Comparison of ENCODE assay signal across 6 cellular contexts in genomic region chr15:26244782-26245181, GRCh38.
DNase-seq lines count a peak whose midpoint lies in the region; ATAC-seq, FAIRE-seq and TF ChIP-seq lines count a peak whose summit lies in the region.
"Not testable (repeated sequence)": the region's sequence is repeated elsewhere in the genome, so short reads cannot be mapped to it uniquely, and the experiment has no call there.

No MANE protein-coding gene starts in this region.

- H3K79me2 ChIP-seq in GM23338 (replicated peaks; ENCODE audit: insufficient read depth); H9 (ENCODE audit: insufficient read depth, low read length); K562 (ENCODE audit: control insufficient read depth, insufficient read depth, low read length); HepG2 (ENCODE audit: insufficient read depth, low read length): not testable (repeated sequence)

- not testable (repeated sequence) for H3K18ac ChIP-seq in H9 (ENCODE audit: insufficient read length, low read depth, low read length); IMR-90 (ENCODE audit: low read depth, low read length)

- not testable (repeated sequence) for H3K23ac ChIP-seq in H9 (ENCODE audit: insufficient read length, low read depth, low read length); IMR-90 (ENCODE audit: low read depth, low read length)

- intact Hi-C loops in IMR-90 (cut with micrococcal nuclease); K562 (cut with micrococcal nuclease); HepG2 (cut with micrococcal nuclease; ENCODE audit: unreplicated experiment): not testable (repeated sequence)

- no CpG with 5 or more reads among the region's 11 CpGs for WGBS in H9 (ENCODE audit: extremely low coverage, insufficient read length, low lambda C conversion rate)
- WGBS in IMR-90 (ENCODE audit: extremely low coverage in 2 of 2, insufficient read length in 1 of 2), 2 experiments, result no CpG with 5 or more reads among the region's 11 CpGs
- 3% methylated on average over 11 of the region's 11 CpGs for WGBS in K562 (ENCODE audit: insufficient coverage, low coverage, missing lambda C conversion rate)
- 35% methylated on average over 11 of the region's 11 CpGs for WGBS in HepG2 (ENCODE audit: low lambda C conversion rate)

- H2AFZ ChIP-seq in GM23338; H9 (ENCODE audit: low read length); IMR-90 (replicated peaks; ENCODE audit: low read length, poor library complexity); K562 (ENCODE audit: low read depth, low read length); HepG2 (ENCODE audit: low read length): not testable (repeated sequence)

- H3K36me3 Mint-ChIP-seq in GM23338 (ENCODE audit: low read depth), result peaks cover 19% of the 10 kb centered on the region
- H3K36me3 Mint-ChIP-seq in H9 (ENCODE audit: insufficient read depth in 1 of 3, low read depth in 3 of 3), result peaks cover 0 to 16% (median 7%) of the 10 kb centered on the region in 3 experiments; a peak in 5 of 7 replicates
- H3K36me3 Mint-ChIP-seq in activated naive CD8-positive, alpha-beta T cell treated with anti-CD3 and anti-CD28 coated beads, Interleukin-2, amount 10 ng/mL, durations not matched to agents 7 days and 5 days, result not testable (repeated sequence)

- H4K20me1 ChIP-seq in GM23338 (replicated peaks; ENCODE audit: insufficient read depth); H9 (ENCODE audit: control insufficient read depth, insufficient read depth, insufficient read length); IMR-90 (ENCODE audit: insufficient read depth, low read length); K562 (replicated peaks; ENCODE audit: control insufficient read depth, insufficient read depth, low read length); HepG2 (ENCODE audit: insufficient read depth, low read length): not testable (repeated sequence)

- H3K4me1 Mint-ChIP-seq in GM23338 (peaks cover 22% of the 10 kb centered on the region), H9 (peaks cover 31 to 44% of the 10 kb centered on the region in 2 experiments)
- not testable (repeated sequence) for H3K4me1 Mint-ChIP-seq in activated naive CD8-positive, alpha-beta T cell treated with anti-CD3 and anti-CD28 coated beads, Interleukin-2, amount 10 ng/mL, durations not matched to agents 7 days and 5 days

- not testable (repeated sequence) for H2BK20ac ChIP-seq in H9 (ENCODE audit: low read depth, low read length, poor library complexity, severe bottlenecking); IMR-90 (ENCODE audit: low read depth, low read length)

- TF ChIP-seq POLR2A in IMR-90 (IDR thresholded peaks at IDR 0.05; ENCODE audit: low read depth, low read length); K562 (conservative IDR thresholded peaks at IDR 0.05); HepG2 (IDR thresholded peaks at IDR 0.05; ENCODE audit: insufficient read depth in 1 of 2, low read depth in 2 of 2, low read length in 2 of 2): not testable (repeated sequence)

- H3T11ph ChIP-seq in H9 (ENCODE audit: low read length), result not testable (repeated sequence)

- TF ChIP-seq EP300 in K562 (IDR thresholded peaks at IDR 0.05; ENCODE audit: low read length); HepG2 (IDR thresholded peaks at IDR 0.05; ENCODE audit: low read depth in 2 of 2, low read length in 2 of 2); HepG2 (CRISPR knock-in tag; IDR thresholded peaks at IDR 0.05; ENCODE audit: borderline replicate concordance): not testable (repeated sequence)

- H3K27ac ChIP-seq in GM23338 (ENCODE audit: low read depth), result 0 out of 2 replicates have a peak overlapping the region, but pooled peaks have one; percentile 48
- H3K27ac ChIP-seq in H9 (ENCODE audit: insufficient read length, low read depth, low read length); IMR-90 (ENCODE audit: insufficient read depth, low read length); K562 (ENCODE audit: extremely low read depth, low read depth, low read length); HepG2 (ENCODE audit: extremely low read length, insufficient read depth, low read length): not testable (repeated sequence)

- dilution Hi-C loops in IMR-90 (cut with HindIII; ENCODE audit: low sequenced_read_pairs, unreplicated experiment), result not testable (repeated sequence)

- H2BK120ac ChIP-seq in H9 (ENCODE audit: low read depth, low read length, poor library complexity, severe bottlenecking); IMR-90 (ENCODE audit: low read depth, low read length): not testable (repeated sequence)

- not testable (repeated sequence) for H3K36me3 ChIP-seq in GM23338 (ENCODE audit: insufficient read depth); IMR-90 (ENCODE audit: control insufficient read depth, insufficient read depth, low read length); K562 (ENCODE audit: control insufficient read depth, insufficient read depth, low read length); HepG2 (replicated peaks in 1 of 2; ENCODE audit: control insufficient read depth in 1 of 2, insufficient read depth in 2 of 2, low read length in 2 of 2)

- H4K91ac ChIP-seq in H9 (ENCODE audit: insufficient read length, low read depth, low read length); IMR-90 (ENCODE audit: insufficient read depth, low read depth, low read length): not testable (repeated sequence)

- H3K27me3 ChIP-seq in GM23338 (ENCODE audit: insufficient read depth); H9 (ENCODE audit: insufficient read depth, low read length); IMR-90 (ENCODE audit: control insufficient read depth, insufficient read depth, low read length); K562 (ENCODE audit: control insufficient read depth in 2 of 2, insufficient read depth in 2 of 2, low read length in 2 of 2); HepG2 (ENCODE audit: control insufficient read depth in 1 of 2, insufficient read depth in 2 of 2, low read length in 2 of 2): not testable (repeated sequence)

- not testable (repeated sequence) for DNase-seq in GM23338 (ENCODE audit: low spot score); H9; IMR-90; activated naive CD8-positive, alpha-beta T cell treated with anti-CD3 and anti-CD28 coated beads, Interleukin-2, amount 10 ng/mL, durations not matched to agents 7 days and 5 days; K562 (ENCODE audit: extremely low read depth in 1 of 4, low spot score in 3 of 4); HepG2 (ENCODE audit: low spot score)

- H3K14ac ChIP-seq in H9 (ENCODE audit: insufficient read depth, low read length); IMR-90 (replicated peaks; ENCODE audit: low read depth, low read length): not testable (repeated sequence)

- H2BK15ac ChIP-seq in H9 (ENCODE audit: low read depth, low read length); IMR-90 (ENCODE audit: low read depth, low read length): not testable (repeated sequence)

- H3K79me1 ChIP-seq in H9 (ENCODE audit: insufficient read depth, low read depth, low read length, poor library complexity, severe bottlenecking); IMR-90 (ENCODE audit: low read depth in 1 of 2, low read length in 2 of 2): not testable (repeated sequence)

- 0 out of 2 replicates have a peak, but pooled peaks cover 15% of the 10 kb centered on the region for H3K9me2 ChIP-seq in GM23338 (ENCODE audit: insufficient read depth)

- CTCF ChIA-PET in IMR-90 (lab: Yijun Ruan, JAX); K562 (lab: Yijun Ruan, JAX; ENCODE audit: low intra/inter-chr PET ratio); HepG2 (lab: Yijun Ruan, JAX; ENCODE audit: low intra/inter-chr PET ratio, low total read pairs): not testable (repeated sequence)

- not testable (repeated sequence) for BruUV-seq in IMR-90 (replicated peaks; lab: Mats Ljungman, UMichigan); K562 (replicated peaks; lab: Mats Ljungman, UMichigan); HepG2 (replicated peaks; lab: Mats Ljungman, UMichigan)

- not testable (repeated sequence) for H2BK12ac ChIP-seq in H9 (ENCODE audit: insufficient read length, low read depth, low read length)

- H4K5ac ChIP-seq in H9 (ENCODE audit: insufficient read length, low read depth, low read length); IMR-90 (ENCODE audit: low read depth, low read length): not testable (repeated sequence)

- H3K9me3 Mint-ChIP-seq in GM23338 (peaks cover 25% of the 10 kb centered on the region), H9 (peaks cover 3 to 14% of the 10 kb centered on the region in 2 experiments; a peak in 4 of 5 replicates)
- H3K9me3 Mint-ChIP-seq in activated naive CD8-positive, alpha-beta T cell treated with anti-CD3 and anti-CD28 coated beads, Interleukin-2, amount 10 ng/mL, durations not matched to agents 7 days and 5 days, result not testable (repeated sequence)

- not testable (repeated sequence) for FAIRE-seq in K562 (lab: Jason Lieb, UNC); HepG2 (lab: Jason Lieb, UNC)

- H3K23me2 ChIP-seq in H9 (ENCODE audit: insufficient read length, low read depth, low read length, poor library complexity, severe bottlenecking), result not testable (repeated sequence)

- H3K27ac Mint-ChIP-seq in GM23338; activated naive CD8-positive, alpha-beta T cell treated with anti-CD3 and anti-CD28 coated beads, Interleukin-2, amount 10 ng/mL, durations not matched to agents 7 days and 5 days: not testable (repeated sequence)
- H3K27ac Mint-ChIP-seq in H9, result peak overlapping the region in 2 of 3 experiments; percentile 3 to 35; a peak in 2 of 7 replicates

- POLR2A ChIA-PET in IMR-90 (lab: Charles Lee; ENCODE audit: unreplicated experiment); activated naive CD8-positive, alpha-beta T cell treated with anti-CD3 and anti-CD28 coated beads, Interleukin-2, amount 10 ng/mL, durations not matched to agents 7 days and 5 days (lab: Charles Lee); K562 (lab: Yijun Ruan, JAX); HepG2 (lab: Yijun Ruan, JAX): not testable (repeated sequence)

- not testable (repeated sequence) for H2BK5ac ChIP-seq in H9 (ENCODE audit: insufficient read length, low read length); IMR-90 (ENCODE audit: low read depth, low read length, poor library complexity, severe bottlenecking)

- H3K4me3 Mint-ChIP-seq in GM23338, H9: not testable (repeated sequence)
- peak overlapping the region; percentile 10 for H3K4me3 Mint-ChIP-seq in activated naive CD8-positive, alpha-beta T cell treated with anti-CD3 and anti-CD28 coated beads, Interleukin-2, amount 10 ng/mL, durations not matched to agents 7 days and 5 days

- in situ Hi-C loops in IMR-90 (cut with MboI; ENCODE audit: low sequenced_read_pairs); K562 (cut with MboI); HepG2 (cut with HindIII; ENCODE audit: extremely low pct_ligation_motif_present, low pct_unique_long_range_greater_than_20kb): not testable (repeated sequence)

- not testable (repeated sequence) for H4K8ac ChIP-seq in H9 (replicated peaks; ENCODE audit: insufficient read length, low read depth, low read length); IMR-90 (ENCODE audit: low read depth in 2 of 2, low read length in 2 of 2)

- not testable (repeated sequence) for ATAC-seq in GM23338; IMR-90 (ENCODE audit: low read depth); activated naive CD8-positive, alpha-beta T cell treated with anti-CD3 and anti-CD28 coated beads, Interleukin-2, amount 10 ng/mL, durations not matched to agents 7 days and 5 days (ENCODE audit: low read depth); K562; HepG2

- H3F3A ChIP-seq in GM23338 (replicated peaks; ENCODE audit: low read depth), result not testable (repeated sequence)

- H3K56ac ChIP-seq in H9 (ENCODE audit: insufficient read length, low read depth, low read length); IMR-90 (ENCODE audit: extremely low read depth, insufficient read depth, low read length): not testable (repeated sequence)

- H2AK5ac ChIP-seq in H9 (ENCODE audit: insufficient read length, low read length); IMR-90 (ENCODE audit: low read depth, low read length): not testable (repeated sequence)

- not testable (repeated sequence) for H3K4me2 ChIP-seq in GM23338; H9 (ENCODE audit: insufficient read depth, insufficient read length, low read length); IMR-90 (ENCODE audit: low read depth, low read length); K562 (ENCODE audit: insufficient read depth, low read length); HepG2 (ENCODE audit: low read depth, low read length)

- not testable (repeated sequence) for TF ChIP-seq CTCF in GM23338 (conservative IDR thresholded peaks at IDR 0.05; ENCODE audit: low read depth in 2 of 2); H9 (conservative IDR thresholded peaks at IDR 0.05); IMR-90 (conservative IDR thresholded peaks at IDR 0.05; ENCODE audit: low read depth, low read length); K562 (IDR thresholded peaks at IDR 0.05 in 2 of 3, conservative IDR thresholded peaks at IDR 0.05 in 1 of 3; ENCODE audit: insufficient read depth in 2 of 3, low read depth in 1 of 3, low read length in 3 of 3); HepG2 (CRISPR knock-in tag; IDR thresholded peaks at IDR 0.05)

- not testable (repeated sequence) for H2AK9ac ChIP-seq in IMR-90 (replicated peaks; ENCODE audit: low read depth, low read length, poor library complexity)

- H3K9ac ChIP-seq in H9 (ENCODE audit: extremely low read depth, insufficient read length, low read length); IMR-90 (ENCODE audit: low read depth, low read length); K562 (ENCODE audit: insufficient read depth in 1 of 2, low read depth in 2 of 2, low read length in 2 of 2); HepG2 (ENCODE audit: insufficient read depth, low read depth, low read length): not testable (repeated sequence)

- H3K4me1 ChIP-seq in GM23338 (ENCODE audit: insufficient read depth), result peaks cover 11% of the 10 kb centered on the region
- not testable (repeated sequence) for H3K4me1 ChIP-seq in H9 (ENCODE audit: insufficient read depth, low read length); IMR-90 (ENCODE audit: control insufficient read depth, insufficient read depth, low read length); K562 (replicated peaks in 1 of 2; ENCODE audit: control insufficient read depth in 2 of 2, insufficient read depth in 2 of 2, low read length in 2 of 2); HepG2 (ENCODE audit: insufficient read depth, low read length)

- H3K9me1 ChIP-seq in IMR-90 (ENCODE audit: insufficient read depth, low read length); K562 (ENCODE audit: control insufficient read depth, insufficient read depth, low read length): not testable (repeated sequence)

- H3K9me3 ChIP-seq in H9 (ENCODE audit: control insufficient read depth, low read depth, low read length); K562 (replicated peaks; ENCODE audit: control insufficient read depth, insufficient read depth, low read depth, low read length): not testable (repeated sequence)
- H3K9me3 ChIP-seq in IMR-90 (ENCODE audit: control insufficient read depth, insufficient read depth, low read length) (peaks cover 12% of the 10 kb centered on the region), HepG2 (ENCODE audit: low read length) (peaks cover 64% of the 10 kb centered on the region)

- not testable (repeated sequence) for H3K27me3 Mint-ChIP-seq in GM23338 (ENCODE audit: insufficient read depth, low read depth, poor library complexity); H9 (ENCODE audit: low read depth); activated naive CD8-positive, alpha-beta T cell treated with anti-CD3 and anti-CD28 coated beads, Interleukin-2, amount 10 ng/mL, durations not matched to agents 7 days and 5 days

- H3K4ac ChIP-seq in H9 (ENCODE audit: low read depth, low read length); IMR-90 (ENCODE audit: low read depth, low read length): not testable (repeated sequence)

- not testable (repeated sequence) for H3K4me3 ChIP-seq in GM23338; IMR-90 (ENCODE audit: insufficient read depth, low read depth, low read length); K562; HepG2 (replicated peaks in 1 of 3; ENCODE audit: insufficient read depth in 1 of 3, low read depth in 2 of 3, low read length in 3 of 3)

- not testable (repeated sequence) for TF ChIP-seq RAD21 in IMR-90 (IDR thresholded peaks at IDR 0.05; ENCODE audit: low read length); K562 (CRISPR knock-in tag; conservative IDR thresholded peaks at IDR 0.05 in 1 of 2, IDR thresholded peaks at IDR 0.05 in 1 of 2); HepG2 (CRISPR knock-in tag; IDR thresholded peaks at IDR 0.05)
